In genomic region chr2:47735470-47735869, GRCh38 we compare ENCODE assay signal across 31 cellular contexts.
"Had no signal": no experiment of that assay in that cellular context is flagged by ENCODE, and none has a peak within 500 bp of the region (broad histone marks: within the 10 kb centered on the region; RNA-seq: fewer than 3 reads in every experiment).

No MANE protein-coding gene starts in this region.

- DNase-seq: activated CD4-positive, alpha-beta T cell treated with anti-CD3 and anti-CD28 coated beads for 4 hours; activated CD4-positive, alpha-beta T cell treated with anti-CD3 and anti-CD28 coated beads, Interleukin-2, amount 50 U/mL, for 4 hours; activated CD4-positive, CD25-positive, alpha-beta regulatory T cell; activated effector memory CD4-positive, alpha-beta T cell treated with Interleukin-2 at 50 U/mL for 16 hours; activated naive CD4-positive, alpha-beta T cell treated with Interleukin-2 at 50 U/mL for 16 hours; activated naive CD8-positive, alpha-beta T cell treated with anti-CD3 and anti-CD28 coated beads for 36 hours; activated T-cell treated with anti-CD3 and anti-CD28 coated beads for 4 hours; adrenal gland; aorta; body of pancreas; cerebellar nuclear complex; colonic mucosa; effector CD8-positive, alpha-beta T cell; esophagus squamous epithelium; foreskin melanocyte; glutamatergic neuron; islet precursor cell; left ventricle myocardium inferior; mucosa of descending colon; right lobe of liver; stimulated activated CD4-positive, alpha-beta T cell treated with anti-CD3 and anti-CD28 coated beads, Interleukin-2, amount 100 ng/mL, for 48 hours; stomach; tibial artery; upper lobe of right lung had no signal

- H3K4me2 ChIP-seq: hepatocyte had no signal

- H3K27me3 ChIP-seq: adrenal gland, body of pancreas, cardiac muscle cell, colonic mucosa, esophagus squamous epithelium, hepatocyte, right lobe of liver, stomach, tibial artery, upper lobe of right lung had no signal

- H3K9me3 ChIP-seq: adrenal gland, body of pancreas, colonic mucosa, esophagus squamous epithelium, left ventricle myocardium inferior, mucosa of descending colon, right lobe of liver, stomach, tibial artery, upper lobe of right lung had no signal

- H3K36me3 Mint-ChIP-seq: activated naive CD8-positive, alpha-beta T cell treated with anti-CD3 and anti-CD28 coated beads for 36 hours had no signal

- H3K27ac ChIP-seq: adrenal gland, body of pancreas, cardiac muscle cell, colonic mucosa, epithelial cell of prostate, esophagus squamous epithelium, hepatocyte, left ventricle myocardium inferior, right lobe of liver, stomach, tibial artery, upper lobe of right lung had no signal

- H3K4me3 ChIP-seq: adrenal gland, body of pancreas, cardiac muscle cell, colonic mucosa, esophagus squamous epithelium, hepatocyte, left ventricle myocardium inferior, lung, mucosa of descending colon, right lobe of liver, stomach, tibial artery, upper lobe of right lung had no signal

- H3K9me3 Mint-ChIP-seq: activated naive CD8-positive, alpha-beta T cell treated with anti-CD3 and anti-CD28 coated beads for 36 hours; nephron; T-helper 2 cell treated with Interferon-gamma antibody and Interleukin-4, amounts not matched to agents 5 μg/mL and 100 μg/mL, for 36 hours had no signal

- H3K4me1 Mint-ChIP-seq: activated naive CD8-positive, alpha-beta T cell treated with anti-CD3 and anti-CD28 coated beads for 36 hours had no signal

- H3K36me3 ChIP-seq: adrenal gland, cardiac muscle cell, colonic mucosa, esophagus squamous epithelium, left ventricle myocardium inferior, right lobe of liver, stomach, tibial artery, upper lobe of right lung had no signal

- H2AFZ ChIP-seq: hepatocyte had no signal

- FAIRE-seq: endometrium had no signal

- H3K79me2 ChIP-seq: hepatocyte had no signal

- H3K27ac Mint-ChIP-seq: activated naive CD8-positive, alpha-beta T cell treated with anti-CD3 and anti-CD28 coated beads for 36 hours; nephron; T-helper 2 cell treated with Interferon-gamma antibody and Interleukin-4, amounts not matched to agents 5 μg/mL and 100 μg/mL, for 36 hours had no signal

- ATAC-seq: body of pancreas, mucosa of descending colon, right lobe of liver, upper lobe of right lung had no signal

- H3K27me3 Mint-ChIP-seq: activated naive CD8-positive, alpha-beta T cell treated with anti-CD3 and anti-CD28 coated beads for 36 hours had no signal

- H3K4me3 Mint-ChIP-seq: activated naive CD8-positive, alpha-beta T cell treated with anti-CD3 and anti-CD28 coated beads for 36 hours; nephron; T-helper 2 cell treated with Interferon-gamma antibody and Interleukin-4, amounts not matched to agents 5 μg/mL and 100 μg/mL, for 36 hours had no signal
